ENCODE assay signal across 10 cellular contexts in the genomic region with DNA sequence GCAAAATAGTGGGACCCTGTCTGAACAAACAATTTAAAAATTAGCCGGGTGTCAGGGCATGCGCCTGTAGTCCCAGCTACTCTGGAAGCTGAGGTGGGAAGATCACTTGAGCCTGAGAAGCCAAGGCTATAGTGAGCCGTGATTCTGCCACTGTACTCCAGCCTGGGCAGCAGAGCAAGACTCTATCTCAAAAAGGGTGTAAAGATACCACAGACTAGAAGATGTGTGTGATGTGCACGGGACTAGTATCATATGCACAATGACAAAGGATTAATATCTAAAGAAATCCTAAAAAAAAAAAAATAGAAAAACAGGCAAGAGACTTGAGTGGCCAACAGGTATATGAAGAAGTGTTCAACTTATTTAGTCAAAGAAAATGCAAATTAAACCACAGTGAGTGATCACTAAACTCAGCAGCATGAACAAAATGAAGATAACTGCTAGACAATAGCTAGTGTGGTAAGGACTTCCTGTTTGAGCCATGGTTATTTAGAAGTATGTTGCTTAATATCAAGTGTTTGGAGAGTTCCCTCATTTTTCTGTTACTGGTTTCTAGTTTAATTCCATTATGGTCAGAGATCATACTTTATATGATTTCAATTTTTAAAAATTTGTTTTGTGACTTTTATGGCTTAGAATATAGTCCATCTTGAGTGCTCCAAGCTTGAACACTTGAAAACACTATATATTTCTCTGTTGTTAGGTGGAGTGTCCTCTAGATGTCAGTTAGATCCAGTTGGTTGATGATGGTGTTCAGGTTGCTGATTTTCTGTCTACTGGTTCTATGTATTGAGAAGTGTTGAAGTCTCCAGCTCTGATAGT. TPM values are rescaled to one million over a fixed set of nuclear protein-coding genes. Genes with fewer than 3 reads are reported as not detected.
DNase-seq lines count a peak whose midpoint lies in the region; ATAC-seq and TF ChIP-seq lines count a peak whose summit lies in the region.
"Had no signal": no experiment of that assay in that cellular context is flagged by ENCODE, and none has a peak within 500 bp of the region (broad histone marks: within the 10 kb centered on the region; RNA-seq: fewer than 3 reads in every experiment).

No MANE protein-coding gene starts in this region.

- H3K4me3 Mint-ChIP-seq in activated T-cell treated with anti-CD3 and anti-CD28 coated beads, Interleukin-2, amount 50 U/mL, for 24 hours, result peak overlapping the region; percentile 13
- H3K4me3 Mint-ChIP-seq in activated CD8-positive, alpha-beta T cell treated with anti-CD3 and anti-CD28 coated beads for 36 hours, result no peak overlapping the region
- H3K4me3 Mint-ChIP-seq in stimulated activated naive CD8-positive, alpha-beta T cell treated with anti-CD3 and anti-CD28 coated beads, Interleukin-15, Interleukin-2, amounts not matched to agents 100 ng/mL and 50 ng/mL, for 24 hours, result peak overlapping the region; percentile 9
- no peak overlapping the region for H3K4me3 Mint-ChIP-seq in MCF 10A (ENCODE audit: unreplicated experiment)

- no peaks in the 10 kb centered on the region for H3K9me3 Mint-ChIP-seq in activated T-cell treated with anti-CD3 and anti-CD28 coated beads, Interleukin-2, amount 50 U/mL, for 24 hours
- no peaks in the 10 kb centered on the region for H3K9me3 Mint-ChIP-seq in activated CD8-positive, alpha-beta T cell treated with anti-CD3 and anti-CD28 coated beads for 36 hours
- no peaks in the 10 kb centered on the region for H3K9me3 Mint-ChIP-seq in stimulated activated naive CD8-positive, alpha-beta T cell treated with anti-CD3 and anti-CD28 coated beads, Interleukin-15, Interleukin-2, amounts not matched to agents 100 ng/mL and 50 ng/mL, for 24 hours
- H3K9me3 Mint-ChIP-seq in MCF 10A (ENCODE audit: unreplicated experiment), result no peaks in the 10 kb centered on the region

- no TSS peak for BruUV-seq in MCF 10A (replicated peaks; lab: Mats Ljungman, UMichigan)

- peak overlapping the region; percentile 75 for H3K27ac Mint-ChIP-seq in activated T-cell treated with anti-CD3 and anti-CD28 coated beads, Interleukin-2, amount 50 U/mL, for 24 hours
- H3K27ac Mint-ChIP-seq in activated CD8-positive, alpha-beta T cell treated with anti-CD3 and anti-CD28 coated beads for 36 hours, result peak overlapping the region; percentile 80
- H3K27ac Mint-ChIP-seq in stimulated activated naive CD8-positive, alpha-beta T cell treated with anti-CD3 and anti-CD28 coated beads, Interleukin-15, Interleukin-2, amounts not matched to agents 100 ng/mL and 50 ng/mL, for 24 hours, result peak overlapping the region; percentile 62
- H3K27ac Mint-ChIP-seq in MCF 10A (ENCODE audit: low read depth, unreplicated experiment), result no peak overlapping the region

- TF ChIP-seq CTCF in activated CD8-positive, alpha-beta T cell treated with anti-CD3 and anti-CD28 coated beads for 36 hours (IDR thresholded peaks at IDR 0.05), result no peak
- no peak for TF ChIP-seq CTCF in MCF 10A (IDR thresholded peaks at IDR 0.05; ENCODE audit: unreplicated experiment)

- peaks cover 1% of the 10 kb centered on the region for H3K36me3 Mint-ChIP-seq in activated T-cell treated with anti-CD3 and anti-CD28 coated beads, Interleukin-2, amount 50 U/mL, for 24 hours (ENCODE audit: low read depth)
- no peaks in the 10 kb centered on the region for H3K36me3 Mint-ChIP-seq in activated CD8-positive, alpha-beta T cell treated with anti-CD3 and anti-CD28 coated beads for 36 hours (ENCODE audit: low read depth)
- no peaks in the 10 kb centered on the region for H3K36me3 Mint-ChIP-seq in stimulated activated naive CD8-positive, alpha-beta T cell treated with anti-CD3 and anti-CD28 coated beads, Interleukin-15, Interleukin-2, amounts not matched to agents 100 ng/mL and 50 ng/mL, for 24 hours (ENCODE audit: low read depth)
- H3K36me3 Mint-ChIP-seq in MCF 10A (ENCODE audit: insufficient read depth, unreplicated experiment), result no peaks in the 10 kb centered on the region

- H3K27me3 Mint-ChIP-seq in activated T-cell treated with anti-CD3 and anti-CD28 coated beads, Interleukin-2, amount 50 U/mL, for 24 hours, result no peaks in the 10 kb centered on the region
- no peaks in the 10 kb centered on the region for H3K27me3 Mint-ChIP-seq in activated CD8-positive, alpha-beta T cell treated with anti-CD3 and anti-CD28 coated beads for 36 hours
- no peaks in the 10 kb centered on the region for H3K27me3 Mint-ChIP-seq in stimulated activated naive CD8-positive, alpha-beta T cell treated with anti-CD3 and anti-CD28 coated beads, Interleukin-15, Interleukin-2, amounts not matched to agents 100 ng/mL and 50 ng/mL, for 24 hours
- H3K27me3 Mint-ChIP-seq in MCF 10A (ENCODE audit: insufficient read depth, unreplicated experiment), result no peaks in the 10 kb centered on the region

- ATAC-seq in activated CD8-positive, alpha-beta T cell treated with anti-CD3 and anti-CD28 coated beads for 36 hours, result peak; percentile 89

- peaks cover 36% of the 10 kb centered on the region for H3K4me1 Mint-ChIP-seq in activated T-cell treated with anti-CD3 and anti-CD28 coated beads, Interleukin-2, amount 50 U/mL, for 24 hours (ENCODE audit: low read depth)
- H3K4me1 Mint-ChIP-seq in activated CD8-positive, alpha-beta T cell treated with anti-CD3 and anti-CD28 coated beads for 36 hours (ENCODE audit: low read depth), result peaks cover 31% of the 10 kb centered on the region
- H3K4me1 Mint-ChIP-seq in stimulated activated naive CD8-positive, alpha-beta T cell treated with anti-CD3 and anti-CD28 coated beads, Interleukin-15, Interleukin-2, amounts not matched to agents 100 ng/mL and 50 ng/mL, for 24 hours (ENCODE audit: low read depth), result peaks cover 37% of the 10 kb centered on the region
- H3K4me1 Mint-ChIP-seq in MCF 10A (ENCODE audit: insufficient read depth, unreplicated experiment), result no peaks in the 10 kb centered on the region

- no peak for DNase-seq in activated T-cell treated with anti-CD3 and anti-CD28 coated beads, Interleukin-2, amount 50 U/mL, for 24 hours
- DNase-seq in activated T-cell treated with anti-CD3 and anti-CD28 coated beads for 4 hours (no peak), KG1 (lab: John Stamatoyannopoulos, UW) (peak; percentile 46), MCF 10A (ENCODE audit: unreplicated experiment) (no peak), GOT3 (lab: John Stamatoyannopoulos, UW) (no peak)
- no peak for DNase-seq in activated CD8-positive, alpha-beta T cell treated with anti-CD3 and anti-CD28 coated beads for 36 hours
- no peak for DNase-seq in stimulated activated CD4-positive, alpha-beta T cell treated with anti-CD3 and anti-CD28 coated beads, Interleukin-4, amount 100 ng/mL, for 4 hours
- DNase-seq: activated CD4-positive, CD25-positive, alpha-beta regulatory T cell treated with anti-CD3 and anti-CD28 coated beads, Interleukin-2, amount 50 U/mL, for 72 hours; Caco-2 had no signal

- CTCF ChIA-PET in activated CD8-positive, alpha-beta T cell treated with anti-CD3 and anti-CD28 coated beads for 36 hours (lab: Charles Lee), result interaction anchor here (0.6 to 1.9 kb wide), 7 partner anchors 12 to 536 kb away, joined by 3 to 6 read pairs (median 3); a partner anchor contains a TSS
- CTCF ChIA-PET in MCF 10A (lab: Yijun Ruan, JAX), result no interaction called here

- intact Hi-C loops in activated CD8-positive, alpha-beta T cell treated with anti-CD3 and anti-CD28 coated beads for 36 hours (cut with micrococcal nuclease), result no loop called here
- intact Hi-C loops in MCF 10A (cut with micrococcal nuclease), result no loop called here

- POLR2A ChIA-PET in activated CD8-positive, alpha-beta T cell treated with anti-CD3 and anti-CD28 coated beads for 36 hours (lab: Charles Lee), result interaction anchor here (1.0 kb wide), 2 partner anchors 12 to 14 kb away, joined by 3 read pairs; no protein-coding TSS in a partner anchor
- POLR2A ChIA-PET in MCF 10A (lab: Yijun Ruan, JAX), result interaction anchor here (0.8 kb wide), 1 partner anchor 12 kb away, joined by 3 read pairs; no protein-coding TSS in a partner anchor

RNA-seq across cellular contexts. Expression of a gene that starts 14.7 kb away (rescaled TPM):
- 10 to 100 TPM in 1 of 2 experiments, 1 to 10 TPM in 1; 9.8 to 10.1 TPM for total RNA-seq in activated CD8-positive, alpha-beta T cell treated with anti-CD3 and anti-CD28 coated beads for 36 hours
- total RNA-seq in MCF 10A (2022), result 5.9 and 6.7 TPM in 2 replicates

RNA-seq across cellular contexts. Expression of a gene that starts 28.4 kb away (rescaled TPM):
- total RNA-seq in activated CD8-positive, alpha-beta T cell treated with anti-CD3 and anti-CD28 coated beads for 36 hours, result 10 to 100 TPM; 11.8 to 12.1 TPM
- 11.4 and 18.4 TPM in 2 replicates for total RNA-seq in MCF 10A (2022)

RNA-seq across cellular contexts. Expression of a gene that starts 48.9 kb away (rescaled TPM):
- 10 to 100 TPM; 17.9 to 19.8 TPM for total RNA-seq in activated CD8-positive, alpha-beta T cell treated with anti-CD3 and anti-CD28 coated beads for 36 hours
- total RNA-seq in MCF 10A (2022), result not detected in 2 replicates
- total RNA-seq: Caco-2 had no signal

Comparison
In these comparisons a context has a peak if more than half of its experiments do, and no peak if none do; other contexts are left out.
1. H3K4me3 Mint-ChIP-seq: peak in activated T-cell treated with anti-CD3 and anti-CD28 coated beads, Interleukin-2, amount 50 U/mL, for 24 hours (single experiment) and stimulated activated naive CD8-positive, alpha-beta T cell treated with anti-CD3 and anti-CD28 coated beads, Interleukin-15, Interleukin-2, amounts not matched to agents 100 ng/mL and 50 ng/mL, for 24 hours (single experiment); none in activated CD8-positive, alpha-beta T cell treated with anti-CD3 and anti-CD28 coated beads for 36 hours (single experiment) and MCF 10A (single experiment).
2. RNA of a gene that starts 48.9 kb away (total RNA-seq): 17.9 to 19.8 TPM in activated CD8-positive, alpha-beta T cell treated with anti-CD3 and anti-CD28 coated beads for 36 hours; not detected in MCF 10A; every median in the first group is over 10 times any median in the second.